34 cellular contexts compared by ENCODE assay signal in genomic region chr1:45982359-45982758, GRCh38.
"Had no signal": no experiment of that assay in that cellular context is flagged by ENCODE, and none has a peak within 500 bp of the region (broad histone marks: within the 10 kb centered on the region; RNA-seq: fewer than 3 reads in every experiment).

No MANE protein-coding gene starts in this region.

- H3K4me3 Mint-ChIP-seq: activated CD4-positive, alpha-beta T cell treated with anti-CD3 and anti-CD28 coated beads for 36 hours; activated CD4-positive, alpha-beta T cell treated with anti-CD3 and anti-CD28 coated beads, Interleukin-2, amount 10 ng/mL, durations not matched to agents 7 days and 5 days; activated CD8-positive, alpha-beta T cell treated with anti-CD3 and anti-CD28 coated beads, Interleukin-2, amount 10 ng/mL, durations not matched to agents 7 days and 5 days; activated naive CD4-positive, alpha-beta T cell treated with anti-CD3 and anti-CD28 coated beads for 36 hours; activated naive CD8-positive, alpha-beta T cell; activated naive CD8-positive, alpha-beta T cell treated with anti-CD3 and anti-CD28 coated beads, Interleukin-2, amount 50 U/mL, for 24 hours; activated T-cell treated with anti-CD3 and anti-CD28 coated beads, Interleukin-2, amount 50 U/mL, for 24 hours; brain; T-helper 1 cell treated with Interleukin-12 subunit alpha and Interleukin-12 subunit beta and Interleukin-4 antibody, amounts not matched to agents 30 μg/mL and 1 μg/mL, for 36 hours; T-helper 2 cell treated with Interferon-gamma antibody and Interleukin-4, amounts not matched to agents 5 μg/mL and 100 μg/mL, for 36 hours; WTC11 had no signal

- H3K4me1 ChIP-seq: SJSA1 had no signal

- FAIRE-seq: bronchial epithelial cell, TTC549 had no signal

- H3K9me3 ChIP-seq: SJSA1, SK-N-SH had no signal

- H3K27me3 Mint-ChIP-seq: activated CD4-positive, alpha-beta T cell treated with anti-CD3 and anti-CD28 coated beads for 36 hours; activated CD4-positive, alpha-beta T cell treated with anti-CD3 and anti-CD28 coated beads, Interleukin-2, amount 10 ng/mL, durations not matched to agents 7 days and 5 days; activated naive CD8-positive, alpha-beta T cell; activated naive CD8-positive, alpha-beta T cell treated with anti-CD3 and anti-CD28 coated beads, Interleukin-2, amount 50 U/mL, for 24 hours; activated T-cell treated with anti-CD3 and anti-CD28 coated beads, Interleukin-2, amount 50 U/mL, for 24 hours; brain had no signal

- H3K9me3 Mint-ChIP-seq: activated naive CD4-positive, alpha-beta T cell treated with anti-CD3 and anti-CD28 coated beads for 36 hours; activated naive CD8-positive, alpha-beta T cell treated with anti-CD3 and anti-CD28 coated beads, Interleukin-2, amount 50 U/mL, for 24 hours; activated T-cell treated with anti-CD3 and anti-CD28 coated beads, Interleukin-2, amount 50 U/mL, for 24 hours; activated T-helper 2 cell treated with anti-CD3 and anti-CD28 coated beads, Interferon-gamma antibody, Interleukin-2, Interleukin-4, amounts not matched to agents 10 μg/mL and 5 μg/mL and 100 μg/mL, durations not matched to agents 14 hours and 24 hours and 36 hours; T-helper 1 cell treated with Interleukin-12 subunit alpha and Interleukin-12 subunit beta and Interleukin-4 antibody, amounts not matched to agents 30 μg/mL and 1 μg/mL, for 36 hours; T-helper 2 cell treated with Interferon-gamma antibody and Interleukin-4, amounts not matched to agents 5 μg/mL and 100 μg/mL, for 36 hours had no signal

- H3K27me3 ChIP-seq: SJSA1 had no signal

- H3K9ac ChIP-seq: KMS-11, SK-N-SH had no signal

- H3K27ac Mint-ChIP-seq: activated CD4-positive, alpha-beta T cell treated with anti-CD3 and anti-CD28 coated beads for 36 hours; activated CD4-positive, alpha-beta T cell treated with anti-CD3 and anti-CD28 coated beads, Interleukin-2, amount 10 ng/mL, durations not matched to agents 7 days and 5 days; activated CD8-positive, alpha-beta T cell treated with anti-CD3 and anti-CD28 coated beads, Interleukin-2, amount 10 ng/mL, durations not matched to agents 7 days and 5 days; activated naive CD4-positive, alpha-beta T cell treated with anti-CD3 and anti-CD28 coated beads for 36 hours; activated naive CD8-positive, alpha-beta T cell; activated naive CD8-positive, alpha-beta T cell treated with anti-CD3 and anti-CD28 coated beads, Interleukin-2, amount 50 U/mL, for 24 hours; activated T-cell treated with anti-CD3 and anti-CD28 coated beads, Interleukin-2, amount 50 U/mL, for 24 hours; activated T-helper 2 cell treated with anti-CD3 and anti-CD28 coated beads, Interferon-gamma antibody, Interleukin-2, Interleukin-4, amounts not matched to agents 10 μg/mL and 5 μg/mL and 100 μg/mL, durations not matched to agents 14 hours and 24 hours and 36 hours; T-helper 1 cell treated with Interleukin-12 subunit alpha and Interleukin-12 subunit beta and Interleukin-4 antibody, amounts not matched to agents 30 μg/mL and 1 μg/mL, for 36 hours; T-helper 2 cell treated with Interferon-gamma antibody and Interleukin-4, amounts not matched to agents 5 μg/mL and 100 μg/mL, for 36 hours; WTC11 had no signal

- H3K4me1 Mint-ChIP-seq: activated CD4-positive, alpha-beta T cell treated with anti-CD3 and anti-CD28 coated beads for 36 hours; activated CD4-positive, alpha-beta T cell treated with anti-CD3 and anti-CD28 coated beads, Interleukin-2, amount 10 ng/mL, durations not matched to agents 7 days and 5 days; activated naive CD8-positive, alpha-beta T cell treated with anti-CD3 and anti-CD28 coated beads, Interleukin-2, amount 50 U/mL, for 24 hours; WTC11 had no signal

- H3K27ac ChIP-seq: KMS-11, PC-9, SJSA1 had no signal

- ATAC-seq: activated CD4-positive, alpha-beta T cell treated with anti-CD3 and anti-CD28 coated beads for 36 hours; activated CD4-positive, CD25-positive, alpha-beta regulatory T cell treated with anti-CD3 and anti-CD28 coated beads, Interleukin-2, amount 50 U/mL, for 24 hours; activated CD8-positive, alpha-beta T cell treated with anti-CD3 and anti-CD28 coated beads, Interleukin-2, amount 10 ng/mL, durations not matched to agents 7 days and 5 days; activated naive CD8-positive, alpha-beta T cell treated with anti-CD3 and anti-CD28 coated beads, Interleukin-2, amount 50 U/mL, for 24 hours; WTC11 had no signal

- H3K36me3 ChIP-seq: SJSA1 had no signal

- DNase-seq: activated CD4-positive, alpha-beta T cell treated with anti-CD3 and anti-CD28 coated beads for 36 hours; activated CD4-positive, alpha-beta T cell treated with anti-CD3 and anti-CD28 coated beads, Interleukin-2, amount 10 ng/mL, durations not matched to agents 7 days and 5 days; activated CD4-positive, alpha-beta T cell treated with anti-CD3 and anti-CD28 coated beads, Interleukin-2, amount 50 U/mL, for 48 hours; activated CD8-positive, alpha-beta T cell treated with anti-CD3 and anti-CD28 coated beads, Interleukin-2, amount 10 ng/mL, durations not matched to agents 7 days and 5 days; activated gamma-delta T cell treated with Interleukin-2 at 50 U/mL for 16 hours; activated naive CD4-positive, alpha-beta T cell treated with anti-CD3 and anti-CD28 coated beads for 36 hours; activated naive CD8-positive, alpha-beta T cell treated with anti-CD3 and anti-CD28 coated beads, Interleukin-2, amount 50 U/mL, for 24 hours; activated T-cell treated with anti-CD3 and anti-CD28 coated beads, Interleukin-2, amount 50 U/mL, for 24 hours; anterior cingulate cortex; caudate nucleus; NCI-H1105 treated with DMSO at 0.1 percent for 48 hours; NCI-H1436 treated with DMSO at 0.1 percent for 48 hours; NCI-H1694 treated with DMSO at 0.1 percent for 48 hours; NCI-H2029 treated with DMSO at 0.1 percent for 48 hours; NCI-H2107; NCI-H2171; NCI-H510A; NCI-H526; NCI-H748 treated with DMSO at 0.1 percent for 48 hours; NK-92 treated with Interleukin-12 subunit alpha and Interleukin-12 subunit beta, amount 100 ng/mL, for 24 hours; PC-9; SHP77; SK-N-SH had no signal

- H3K4me3 ChIP-seq: PC-9, SJSA1 had no signal
